ENCODE assay signal across 22 cellular contexts in genomic region chr4:144584428-144584827, GRCh38.
DNase-seq lines count a peak whose midpoint lies in the region; ATAC-seq and TF ChIP-seq lines count a peak whose summit lies in the region.
"Had no signal": no experiment of that assay in that cellular context is flagged by ENCODE, and none has a peak within 500 bp of the region (broad histone marks: within the 10 kb centered on the region; RNA-seq: fewer than 3 reads in every experiment).

No MANE protein-coding gene starts in this region.

- no peak overlapping the region for H3K27ac Mint-ChIP-seq in activated naive CD8-positive, alpha-beta T cell treated with anti-CD3 and anti-CD28 coated beads, Interleukin-2, amount 50 U/mL, for 24 hours
- H3K27ac Mint-ChIP-seq: CD8-positive, alpha-beta T cell; memory B cell had no signal

- TF ChIP-seq EP300 in upper lobe of left lung (IDR thresholded peaks at IDR 0.05) = no peak

- no peaks in the 10 kb centered on the region for H3K36me3 Mint-ChIP-seq in activated naive CD8-positive, alpha-beta T cell treated with anti-CD3 and anti-CD28 coated beads, Interleukin-2, amount 50 U/mL, for 24 hours (ENCODE audit: low read depth)
- H3K36me3 Mint-ChIP-seq: CD8-positive, alpha-beta T cell; memory B cell had no signal

- ATAC-seq in left lobe of liver = peak; percentile 54
- peak; percentile 17 to 49 for ATAC-seq in upper lobe of left lung (ENCODE audit: low FRiP score in 2 of 2)
- no peak for ATAC-seq in GM18502 (IDR thresholded peaks at IDR 0.05; ENCODE audit: poor library complexity, unreplicated experiment)
- no peak for ATAC-seq in activated naive CD8-positive, alpha-beta T cell treated with anti-CD3 and anti-CD28 coated beads, Interleukin-2, amount 50 U/mL, for 24 hours
- ATAC-seq: CD8-positive, alpha-beta T cell; foreskin keratinocyte; right cardiac atrium had no signal

- H3K9me3 ChIP-seq in upper lobe of left lung = no peaks in the 10 kb centered on the region
- H3K9me3 ChIP-seq: thyroid gland had no signal

- peak overlapping the region in 2 of 4 donors; percentile 23 to 36 for H3K27ac ChIP-seq in upper lobe of left lung
- H3K27ac ChIP-seq: foreskin keratinocyte, KMS-11, PC-9, thyroid gland had no signal

- WGBS in upper lobe of left lung, 2 donors = 53 to 62% methylated on average over 3 of the region's 3 CpGs

- no peak overlapping the region for H3K4me3 ChIP-seq in upper lobe of left lung
- H3K4me3 ChIP-seq: PC-9, thyroid gland had no signal

- no peaks in the 10 kb centered on the region for H3K27me3 ChIP-seq in upper lobe of left lung
- H3K27me3 ChIP-seq: foreskin keratinocyte, thyroid gland had no signal

- H3K9me3 Mint-ChIP-seq in activated naive CD8-positive, alpha-beta T cell treated with anti-CD3 and anti-CD28 coated beads, Interleukin-2, amount 50 U/mL, for 24 hours = peaks cover 4% of the 10 kb centered on the region
- H3K9me3 Mint-ChIP-seq: CD8-positive, alpha-beta T cell had no signal

- no peaks in the 10 kb centered on the region for H3K36me3 ChIP-seq in upper lobe of left lung
- H3K36me3 ChIP-seq: thyroid gland had no signal

- H3K4me1 Mint-ChIP-seq in activated naive CD8-positive, alpha-beta T cell treated with anti-CD3 and anti-CD28 coated beads, Interleukin-2, amount 50 U/mL, for 24 hours = no peaks in the 10 kb centered on the region
- H3K4me1 Mint-ChIP-seq: memory B cell had no signal

- H3K4me3 Mint-ChIP-seq in activated naive CD8-positive, alpha-beta T cell treated with anti-CD3 and anti-CD28 coated beads, Interleukin-2, amount 50 U/mL, for 24 hours = no peak overlapping the region
- H3K4me3 Mint-ChIP-seq: CD8-positive, alpha-beta T cell; memory B cell; neural crest cell had no signal

- H3K4me1 ChIP-seq in upper lobe of left lung = peaks cover 0 to 10% (median 0%) of the 10 kb centered on the region in 4 donors

- H3K27me3 Mint-ChIP-seq in activated naive CD8-positive, alpha-beta T cell treated with anti-CD3 and anti-CD28 coated beads, Interleukin-2, amount 50 U/mL, for 24 hours = no peaks in the 10 kb centered on the region
- H3K27me3 Mint-ChIP-seq: memory B cell had no signal

- TF ChIP-seq POLR2A in upper lobe of left lung (IDR thresholded peaks at IDR 0.05) = no peak

- DNase-seq in NCI-H82 (lab: John Stamatoyannopoulos, UW) (peak; percentile 32), NCI-H82 treated with DMSO at 0.1 percent for 48 hours (lab: John Stamatoyannopoulos, UW; ENCODE audit: unreplicated experiment) (no peak), OCI-M1 (lab: John Stamatoyannopoulos, UW) (peak; percentile 22), left lobe of liver (ENCODE audit: low spot score) (no peak), upper lobe of left lung (no peak), GOT3 (lab: John Stamatoyannopoulos, UW) (no peak)
- DNase-seq in activated naive CD8-positive, alpha-beta T cell treated with anti-CD3 and anti-CD28 coated beads, Interleukin-2, amount 50 U/mL, for 24 hours = no peak
- DNase-seq: activated CD4-positive, alpha-beta T cell treated with anti-CD3 and anti-CD28 coated beads, Interleukin-2, amount 50 U/mL, for 4 hours; activated T-cell treated with anti-CD3 and anti-CD28 coated beads, Interleukin-2, amount 50 U/mL, for 48 hours; CD8-positive, alpha-beta T cell; cerebellar nuclear complex; NCI-H1436 treated with DMSO at 0.1 percent for 48 hours; PC-9; right cardiac atrium; stimulated activated CD4-positive, alpha-beta T cell treated with anti-CD3 and anti-CD28 coated beads, Interleukin-2, amount 100 ng/mL, for 48 hours; stimulated activated CD8-positive, alpha-beta memory T cell treated with anti-CD3 and anti-CD28 coated beads, Interleukin-4, amount 100 ng/mL, for 48 hours; thyroid gland had no signal

- no peak for TF ChIP-seq CTCF in upper lobe of left lung (IDR thresholded peaks at IDR 0.05)

Comparison
In these comparisons a context has a peak if more than half of its experiments do, and no peak if none do; other contexts are left out.
1. DNase-seq: peak in NCI-H82 (single experiment) and OCI-M1 (single experiment); none in NCI-H82 treated with DMSO at 0.1 percent for 48 hours (single experiment), left lobe of liver (single experiment), upper lobe of left lung (0 of 2), GOT3 (single experiment) and activated naive CD8-positive, alpha-beta T cell treated with anti-CD3 and anti-CD28 coated beads, Interleukin-2, amount 50 U/mL, for 24 hours (single experiment).
2. ATAC-seq: peak in left lobe of liver (single experiment) and upper lobe of left lung (2 of 2); none in GM18502 (single experiment) and activated naive CD8-positive, alpha-beta T cell treated with anti-CD3 and anti-CD28 coated beads, Interleukin-2, amount 50 U/mL, for 24 hours (single experiment).